9 cellular contexts compared by ENCODE assay signal in the genomic region with DNA sequence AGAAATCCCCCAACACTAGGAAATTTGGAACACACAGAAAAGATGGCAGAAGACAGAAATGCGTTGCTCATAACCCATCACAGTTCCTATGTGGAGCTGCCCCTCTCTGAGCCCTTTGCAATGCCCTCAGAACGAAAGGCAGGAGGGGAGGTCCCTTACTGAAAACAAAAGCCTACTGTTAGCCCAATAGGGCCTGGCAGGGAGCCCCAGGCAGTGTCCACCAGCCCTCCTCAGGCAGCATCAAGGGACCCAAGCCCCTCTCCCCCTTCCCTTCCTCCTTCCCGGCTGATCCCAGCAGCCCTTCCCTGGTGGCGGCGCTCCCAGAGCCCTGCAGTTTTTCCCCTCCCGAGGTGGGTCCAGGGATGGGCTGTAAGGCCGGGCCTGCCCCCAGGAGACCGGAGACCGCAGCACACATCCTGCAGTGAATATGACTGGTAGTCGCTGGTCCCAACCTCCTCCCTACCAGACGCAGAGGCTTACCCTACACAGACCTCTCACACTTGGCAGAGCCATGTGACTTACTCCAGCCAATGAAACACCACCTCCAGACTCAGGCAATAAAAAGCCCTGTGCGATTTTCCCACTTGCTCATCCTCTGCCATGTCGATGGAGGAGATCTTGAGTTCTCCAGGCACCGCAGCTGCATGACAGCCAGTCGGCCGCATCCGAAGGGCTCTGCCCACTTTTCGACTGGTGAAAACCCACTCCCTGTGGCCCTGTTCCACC. TPM values are rescaled to one million over a fixed set of nuclear protein-coding genes. Genes with fewer than 3 reads are reported as not detected.
DNase-seq lines count a peak whose midpoint lies in the region; ATAC-seq, FAIRE-seq and TF ChIP-seq lines count a peak whose summit lies in the region.
"Had no signal": no experiment of that assay in that cellular context is flagged by ENCODE, and none has a peak within 500 bp of the region (broad histone marks: within the 10 kb centered on the region; RNA-seq: fewer than 3 reads in every experiment).

No MANE protein-coding gene starts in this region.

- CTCF ChIA-PET in H1 (lab: Charles Lee; ENCODE audit: partially characterized antibody), result interaction anchor here (1.5 to 5.2 kb wide), 4 partner anchors 9 to 21 kb away, joined by 5 to 31 read pairs (median 8); no protein-coding TSS in a partner anchor

- H4K91ac ChIP-seq in H1 (replicated peaks; ENCODE audit: insufficient read length, low read length), result no peak overlapping the region

- TF ChIP-seq POLR2A in H1 (IDR thresholded peaks at IDR 0.05; ENCODE audit: control extremely low read depth in 1 of 2, low read depth in 2 of 2, low read length in 2 of 2), result no peak

- H3K79me2 ChIP-seq in H1 (ENCODE audit: control insufficient read depth in 1 of 2, insufficient read depth in 2 of 2, low read length in 2 of 2), result no peaks in the 10 kb centered on the region

- no peak overlapping the region for H3K18ac ChIP-seq in H1 (ENCODE audit: extremely low read depth, low read length)

- no peak; a peak in 1 of 4 replicates for TF ChIP-seq RAD21 in H1 (IDR thresholded peaks at IDR 0.05 in 1 of 2, conservative IDR thresholded peaks at IDR 0.05 in 1 of 2; ENCODE audit: low read depth in 2 of 2, low read length in 2 of 2)

- H2AFZ ChIP-seq in H1 (ENCODE audit: low read length), result peak overlapping the region; percentile 74

- no peak; a peak in 1 of 4 replicates for TF ChIP-seq CTCF in H1 (IDR thresholded peaks at IDR 0.05; ENCODE audit: control extremely low read depth in 1 of 3, insufficient read depth in 1 of 3, low read depth in 1 of 3, low read length in 3 of 3)

- no peak overlapping the region for H2BK5ac ChIP-seq in H1 (ENCODE audit: low read depth, low read length)

- H3K4me1 ChIP-seq in H1 (replicated peaks in 1 of 4; ENCODE audit: control insufficient read depth in 3 of 4, insufficient read depth in 4 of 4, low read length in 3 of 4), result peaks cover 0 to 7% (median 0%) of the 10 kb centered on the region in 4 experiments; a peak in 1 of 7 replicates

- H3K4ac ChIP-seq in H1 (replicated peaks; ENCODE audit: insufficient read length, low read depth, low read length), result no peak overlapping the region

- ATAC-seq in GM18873 (IDR thresholded peaks at IDR 0.05; ENCODE audit: low FRiP score, unreplicated experiment), result peak; percentile 83
- ATAC-seq in HG02852 (IDR thresholded peaks at IDR 0.05; ENCODE audit: unreplicated experiment), result peak; percentile 65
- peak; percentile 94 for ATAC-seq in T-helper 17 cell

- TF ChIP-seq EP300 in H1 (IDR thresholded peaks at IDR 0.05; ENCODE audit: borderline replicate concordance in 1 of 2, low read depth in 2 of 2, low read length in 2 of 2), result no peak

- peak overlapping the region; percentile 78 for H3K4me3 Mint-ChIP-seq in T-helper 17 cell

- no peak for FAIRE-seq in H1 (lab: Jason Lieb, UNC)

- no peaks in the 10 kb centered on the region; the same call in 1 of the 2 replicates for H3K23me2 ChIP-seq in H1 (ENCODE audit: low read depth, low read length)

- no peaks in the 10 kb centered on the region for H4K20me1 ChIP-seq in H1 (replicated peaks in 1 of 2; ENCODE audit: control insufficient read depth in 1 of 2, insufficient read depth in 2 of 2, low read length in 2 of 2)

- H4K8ac ChIP-seq in H1 (ENCODE audit: extremely low read depth, insufficient read depth, low read length), result peak overlapping the region; percentile 84; the same call in 1 of the 2 replicates

- H2AK5ac ChIP-seq in H1 (ENCODE audit: low read depth, low read length), result no peak overlapping the region

- no peak overlapping the region for H3K9ac ChIP-seq in H1 (replicated peaks in 1 of 4; ENCODE audit: extremely low read depth in 1 of 4, low read depth in 3 of 4, low read length in 3 of 4)

- H3K4me3 ChIP-seq in H1 (ENCODE audit: extremely low read depth in 1 of 4, insufficient read depth in 2 of 4, low read depth in 3 of 4, low read length in 4 of 4), result no peak overlapping the region

- no peaks in the 10 kb centered on the region for H3K36me3 Mint-ChIP-seq in T-helper 17 cell (ENCODE audit: low read depth)

- H3K27ac Mint-ChIP-seq in T-helper 17 cell, result peak overlapping the region; percentile 88

- no peak overlapping the region for H4K5ac ChIP-seq in H1 (ENCODE audit: insufficient read length, low read depth, low read length)

- H3K56ac ChIP-seq in H1 (replicated peaks; ENCODE audit: insufficient read length, low read depth, low read length), result no peak overlapping the region

- no peak overlapping the region for H3K27ac ChIP-seq in H1 (ENCODE audit: low read depth, low read length)

- peak in 1 of 3 donors; percentile 25 for DNase-seq in T-helper 17 cell
- DNase-seq in H1 (ENCODE audit: low read depth in 1 of 2, low spot score in 2 of 2), result no peak
- DNase-seq in stimulated activated CD8-positive, alpha-beta memory T cell treated with anti-CD3 and anti-CD28 coated beads, Interleukin-4, amount 100 ng/mL, for 24 hours (ENCODE audit: low read depth), result peak; percentile 60
- DNase-seq in NCI-H2107 treated with DMSO at 0.1 percent for 48 hours (lab: John Stamatoyannopoulos, UW; ENCODE audit: unreplicated experiment), result no peak
- no peak for DNase-seq in NCI-H2107 (lab: John Stamatoyannopoulos, UW)
- DNase-seq in RPMI8226, result no peak

- no peak overlapping the region for H3K14ac ChIP-seq in H1 (ENCODE audit: insufficient read length)

- no peaks in the 10 kb centered on the region for H3K36me3 ChIP-seq in H1 (ENCODE audit: control insufficient read depth in 2 of 4, insufficient read depth in 4 of 4, low read length in 3 of 4)

- POLR2A ChIA-PET in H1 (lab: Charles Lee; ENCODE audit: partially characterized antibody), result no interaction called here

- H2BK120ac ChIP-seq in H1 (replicated peaks; ENCODE audit: low read depth, low read length), result no peak overlapping the region

- H3K4me2 ChIP-seq in H1 (ENCODE audit: insufficient read depth in 1 of 2, low read depth in 2 of 2, low read length in 2 of 2), result no peak overlapping the region

- H3K27me3 Mint-ChIP-seq in T-helper 17 cell, result no peaks in the 10 kb centered on the region

- 78% methylated on average over 18 of the region's 18 CpGs; no CpG with 5 or more reads in 1 of the 2 experiments for WGBS in H1 (ENCODE audit: extremely low coverage in 1 of 2, insufficient coverage in 1 of 2, insufficient read length in 1 of 2, insufficient replicate concordance in 2 of 2, low coverage in 1 of 2, low lambda C conversion rate in 2 of 2, missing lambda C conversion rate in 1 of 2), 2 experiments

- H2BK15ac ChIP-seq in H1 (ENCODE audit: low read length), result peak overlapping the region; percentile 72; the same call in 1 of the 2 replicates

- H3K9me3 ChIP-seq in T-helper 17 cell (ENCODE audit: control insufficient read depth, low read length, poor library complexity, severe bottlenecking), result peaks cover 3% of the 10 kb centered on the region
- no peaks in the 10 kb centered on the region for H3K9me3 ChIP-seq in H1 (ENCODE audit: insufficient read depth in 2 of 2, low read depth in 1 of 2, low read length in 1 of 2)

- H2BK20ac ChIP-seq in H1 (ENCODE audit: low read length), result no peak overlapping the region

- no peak overlapping the region for H3K23ac ChIP-seq in H1 (ENCODE audit: insufficient read length)

- H2BK12ac ChIP-seq in H1 (ENCODE audit: low read depth, low read length), result no peak overlapping the region

- H3K79me1 ChIP-seq in H1 (ENCODE audit: low read depth, low read length), result no peaks in the 10 kb centered on the region

- no peaks in the 10 kb centered on the region for H3K27me3 ChIP-seq in H1 (replicated peaks in 1 of 4; ENCODE audit: control insufficient read depth in 3 of 4, extremely low read depth in 1 of 4, insufficient read depth in 3 of 4, low read length in 3 of 4)

- peaks cover 25% of the 10 kb centered on the region for H3K4me1 Mint-ChIP-seq in T-helper 17 cell

RNA-seq across cellular contexts. Expression of a gene that starts 19.4 kb away (rescaled TPM):
- total RNA-seq in T-helper 17 cell, result 100 to 1,000 TPM; 240 to 319 TPM
- total RNA-seq in H1 (2021; fragmentation: NEBNext Ultra II Directional; extraction: Animal tissue kit (Norgen Biotek cat#: 25700)), result 8.7 and 10.1 TPM in 2 replicates
- 10.4 and 11.7 TPM in 2 replicates for polyA plus RNA-seq in H1 (2011; rRNA removed)
- polyA plus RNA-seq in H1 (2011; cell fraction: cytosol; rRNA removed), result 8.4 TPM
- 21.7 TPM for polyA plus RNA-seq in H1 (2011; cell fraction: nucleus; rRNA removed)
- 5.9 to 8.2 TPM (median 7.6 TPM) in 4 replicates for polyA plus RNA-seq in H1 (2012, experiment 1 of 2)
- polyA plus RNA-seq in H1 (2012, experiment 2 of 2), result 9.0 TPM
- polyA plus RNA-seq in H1 (2013, experiment 1 of 2), result 3.6 TPM
- polyA plus RNA-seq in H1 (2013, experiment 2 of 2), result 3.2 TPM
- polyA minus RNA-seq in H1 (2011; rRNA and poly(A)+ RNA removed), result 5.5 and 5.9 TPM in 2 replicates
- polyA minus RNA-seq in H1 (2011; cell fraction: cytosol; rRNA and poly(A)+ RNA removed), result 5.7 TPM
- polyA minus RNA-seq in H1 (2011; cell fraction: nucleus; rRNA and poly(A)+ RNA removed), result 26.8 TPM

RNA-seq across cellular contexts. Expression of a gene that starts 26.3 kb away (rescaled TPM):
- 1 to 10 TPM; 4.2 to 7.9 TPM for total RNA-seq in T-helper 17 cell
- total RNA-seq in H1 (2021; fragmentation: NEBNext Ultra II Directional; extraction: Animal tissue kit (Norgen Biotek cat#: 25700)), result 0.60 and 0.75 TPM in 2 replicates
- 1.4 and 2.2 TPM in 2 replicates for polyA plus RNA-seq in H1 (2011; rRNA removed)
- polyA plus RNA-seq in H1 (2011; cell fraction: cytosol; rRNA removed), result 1.4 TPM
- 2.5 TPM for polyA plus RNA-seq in H1 (2011; cell fraction: nucleus; rRNA removed)
- polyA plus RNA-seq in H1 (2012, experiment 1 of 2), result 0.28 to 1.2 TPM (median 0.73 TPM) in 4 replicates
- 0.54 TPM for polyA plus RNA-seq in H1 (2012, experiment 2 of 2)
- 0.67 TPM for polyA plus RNA-seq in H1 (2013, experiment 1 of 2)
- 0.46 TPM for polyA plus RNA-seq in H1 (2013, experiment 2 of 2)
- 1.2 and 1.6 TPM in 2 replicates for polyA minus RNA-seq in H1 (2011; rRNA and poly(A)+ RNA removed)
- polyA minus RNA-seq in H1 (2011; cell fraction: cytosol; rRNA and poly(A)+ RNA removed), result 1.8 TPM
- polyA minus RNA-seq in H1 (2011; cell fraction: nucleus; rRNA and poly(A)+ RNA removed), result 1.8 TPM
- total RNA-seq: liver had no signal
- polyA plus RNA-seq: liver had no signal

RNA-seq across cellular contexts. Expression of a gene that starts 44.0 kb away (rescaled TPM):
- total RNA-seq in T-helper 17 cell, result 10 to 100 TPM; 59.2 to 72.6 TPM
- 200 and 207 TPM in 2 replicates for total RNA-seq in H1 (2021; fragmentation: NEBNext Ultra II Directional; extraction: Animal tissue kit (Norgen Biotek cat#: 25700))
- 60.3 and 89.1 TPM in 2 replicates for polyA plus RNA-seq in H1 (2011; rRNA removed)
- 90.5 TPM for polyA plus RNA-seq in H1 (2011; cell fraction: cytosol; rRNA removed)
- polyA plus RNA-seq in H1 (2011; cell fraction: nucleus; rRNA removed), result 50.4 TPM
- polyA plus RNA-seq in H1 (2012, experiment 1 of 2), result 125 to 145 TPM (median 130 TPM) in 4 replicates
- 61.7 TPM for polyA plus RNA-seq in H1 (2012, experiment 2 of 2)
- polyA plus RNA-seq in H1 (2013, experiment 1 of 2), result 108 TPM
- 99.9 TPM for polyA plus RNA-seq in H1 (2013, experiment 2 of 2)
- polyA minus RNA-seq in H1 (2011; rRNA and poly(A)+ RNA removed), result 116 and 121 TPM in 2 replicates
- 74.0 TPM for polyA minus RNA-seq in H1 (2011; cell fraction: cytosol; rRNA and poly(A)+ RNA removed)
- polyA minus RNA-seq in H1 (2011; cell fraction: nucleus; rRNA and poly(A)+ RNA removed), result 149 TPM

RNA-seq across cellular contexts. Expression of a gene that starts 48.3 kb away (rescaled TPM):
- 1 to 10 TPM in 1 of 2 donors, under 1 TPM in 1; 0.85 to 2.8 TPM for total RNA-seq in T-helper 17 cell
- total RNA-seq in H1 (2021; fragmentation: NEBNext Ultra II Directional; extraction: Animal tissue kit (Norgen Biotek cat#: 25700)), result 6.5 and 6.6 TPM in 2 replicates
- polyA plus RNA-seq in H1 (2011; rRNA removed), result 5.8 and 8.3 TPM in 2 replicates
- polyA plus RNA-seq in H1 (2011; cell fraction: cytosol; rRNA removed), result 6.6 TPM
- 14.4 TPM for polyA plus RNA-seq in H1 (2011; cell fraction: nucleus; rRNA removed)
- 3.3 to 6.4 TPM (median 5.3 TPM) in 4 replicates for polyA plus RNA-seq in H1 (2012, experiment 1 of 2)
- polyA plus RNA-seq in H1 (2012, experiment 2 of 2), result 4.8 TPM
- 3.7 TPM for polyA plus RNA-seq in H1 (2013, experiment 1 of 2)
- polyA plus RNA-seq in H1 (2013, experiment 2 of 2), result 4.0 TPM
- 4.4 and 4.9 TPM in 2 replicates for polyA minus RNA-seq in H1 (2011; rRNA and poly(A)+ RNA removed)
- 6.7 TPM for polyA minus RNA-seq in H1 (2011; cell fraction: cytosol; rRNA and poly(A)+ RNA removed)
- polyA minus RNA-seq in H1 (2011; cell fraction: nucleus; rRNA and poly(A)+ RNA removed), result 6.8 TPM

Comparison
In these comparisons a context has a peak if more than half of its experiments do, and no peak if none do; other contexts are left out.
1. RNA of a gene that starts 19.4 kb away (total RNA-seq): 240 to 319 TPM in T-helper 17 cell; 8.7 to 10.1 TPM in H1; every median in the first group is over 10 times any median in the second.
2. Peak in every context shown above with its lines, with median percentiles within 50 percentile points of each other: ATAC-seq.